In genomic region chr4:88297725-88298453, GRCh38 we compare ENCODE assay signal across 18 cellular contexts.
"Had no signal": no experiment of that assay in that cellular context is flagged by ENCODE, and none has a peak within 500 bp of the region (broad histone marks: within the 10 kb centered on the region; RNA-seq: fewer than 3 reads in every experiment).

No MANE protein-coding gene starts in this region.

- H3K9me3 Mint-ChIP-seq: activated CD4-positive, alpha-beta memory T cell treated with anti-CD3 and anti-CD28 coated beads for 36 hours; activated naive CD4-positive, alpha-beta T cell treated with anti-CD3 and anti-CD28 coated beads for 36 hours; activated naive CD8-positive, alpha-beta T cell treated with anti-CD3 and anti-CD28 coated beads, Interleukin-2, amount 10 ng/mL, durations not matched to agents 7 days and 5 days; endodermal cell; stimulated activated naive CD8-positive, alpha-beta T cell treated with anti-CD3 and anti-CD28 coated beads, Interleukin-15, Interleukin-2, amounts not matched to agents 100 ng/mL and 50 ng/mL, for 24 hours had no signal

- H3K27me3 ChIP-seq: thyroid gland, upper lobe of right lung had no signal

- H3K4me1 ChIP-seq: thyroid gland, upper lobe of right lung had no signal

- H3K27ac Mint-ChIP-seq: activated CD4-positive, alpha-beta memory T cell treated with anti-CD3 and anti-CD28 coated beads for 36 hours; activated naive CD4-positive, alpha-beta T cell treated with anti-CD3 and anti-CD28 coated beads for 36 hours; activated naive CD8-positive, alpha-beta T cell treated with anti-CD3 and anti-CD28 coated beads, Interleukin-2, amount 10 ng/mL, durations not matched to agents 7 days and 5 days; endodermal cell; stimulated activated naive CD8-positive, alpha-beta T cell treated with anti-CD3 and anti-CD28 coated beads, Interleukin-15, Interleukin-2, amounts not matched to agents 100 ng/mL and 50 ng/mL, for 24 hours had no signal

- H3K4me3 Mint-ChIP-seq: activated CD4-positive, alpha-beta memory T cell treated with anti-CD3 and anti-CD28 coated beads for 36 hours; activated naive CD4-positive, alpha-beta T cell treated with anti-CD3 and anti-CD28 coated beads for 36 hours; activated naive CD8-positive, alpha-beta T cell treated with anti-CD3 and anti-CD28 coated beads, Interleukin-2, amount 10 ng/mL, durations not matched to agents 7 days and 5 days; endodermal cell; naive thymus-derived CD8-positive, alpha-beta T cell; stimulated activated naive CD8-positive, alpha-beta T cell treated with anti-CD3 and anti-CD28 coated beads, Interleukin-15, Interleukin-2, amounts not matched to agents 100 ng/mL and 50 ng/mL, for 24 hours had no signal

- H3K4me1 Mint-ChIP-seq: endodermal cell; naive thymus-derived CD8-positive, alpha-beta T cell had no signal

- ATAC-seq: naive thymus-derived CD8-positive, alpha-beta T cell; upper lobe of right lung had no signal

- H3K36me3 ChIP-seq: thyroid gland, upper lobe of right lung had no signal

- H3K4me3 ChIP-seq: lung, thyroid gland, upper lobe of right lung had no signal

- H3K9me3 ChIP-seq: thyroid gland, upper lobe of right lung had no signal

- H3K27ac ChIP-seq: thyroid gland, upper lobe of right lung had no signal

- H3K36me3 Mint-ChIP-seq: activated CD4-positive, alpha-beta memory T cell treated with anti-CD3 and anti-CD28 coated beads for 36 hours; naive thymus-derived CD8-positive, alpha-beta T cell had no signal

- DNase-seq: activated CD4-positive, alpha-beta memory T cell treated with anti-CD3 and anti-CD28 coated beads for 36 hours; activated CD4-positive, alpha-beta T cell treated with anti-CD3 and anti-CD28 coated beads for 48 hours; activated CD4-positive, CD25-positive, alpha-beta regulatory T cell; activated naive CD4-positive, alpha-beta T cell treated with anti-CD3 and anti-CD28 coated beads for 36 hours; activated naive CD8-positive, alpha-beta T cell treated with anti-CD3 and anti-CD28 coated beads, Interleukin-2, amount 10 ng/mL, durations not matched to agents 7 days and 5 days; activated T-cell treated with anti-CD3 and anti-CD28 coated beads, Interleukin-2, amount 50 U/mL, for 48 hours; amniotic stem cell; cortex of kidney; naive thymus-derived CD8-positive, alpha-beta T cell; stimulated activated CD4-positive, alpha-beta T cell treated with anti-CD3 and anti-CD28 coated beads, Interleukin-12 subunit alpha, Interleukin-12 subunit beta, amount 100 ng/mL, for 4 hours; stimulated activated CD4-positive, alpha-beta T cell treated with anti-CD3 and anti-CD28 coated beads, Interleukin-4, amount 100 ng/mL, for 4 hours; substantia nigra; T-helper 1 cell; thyroid gland; upper lobe of right lung had no signal

- H3K27me3 Mint-ChIP-seq: activated CD4-positive, alpha-beta memory T cell treated with anti-CD3 and anti-CD28 coated beads for 36 hours; activated naive CD8-positive, alpha-beta T cell treated with anti-CD3 and anti-CD28 coated beads, Interleukin-2, amount 10 ng/mL, durations not matched to agents 7 days and 5 days; stimulated activated naive CD8-positive, alpha-beta T cell treated with anti-CD3 and anti-CD28 coated beads, Interleukin-15, Interleukin-2, amounts not matched to agents 100 ng/mL and 50 ng/mL, for 24 hours had no signal
